In genomic region chr14:64184103-64184729, GRCh38 we compare ENCODE assay signal across 32 cellular contexts.
"Had no signal": no experiment of that assay in that cellular context is flagged by ENCODE, and none has a peak within 500 bp of the region (broad histone marks: within the 10 kb centered on the region; RNA-seq: fewer than 3 reads in every experiment).

No MANE protein-coding gene starts in this region.

- H3K9me3 Mint-ChIP-seq: activated CD4-positive, alpha-beta memory T cell treated with anti-CD3 and anti-CD28 coated beads for 36 hours; activated CD4-positive, alpha-beta T cell treated with anti-CD3 and anti-CD28 coated beads, Interleukin-2, amount 10 ng/mL, durations not matched to agents 24 days and 14 days; activated naive CD4-positive, alpha-beta T cell treated with anti-CD3 and anti-CD28 coated beads, Interleukin-2, amount 50 U/mL, for 72 hours; activated T-cell treated with anti-CD3 and anti-CD28 coated beads, Interleukin-2, amount 50 U/mL, for 4 hours; activated T-helper 17 cell treated with anti-CD3 and anti-CD28 coated beads, Interleukin-2, amount 50 U/mL, for 72 hours had no signal

- H3K4me1 ChIP-seq: left ventricle myocardium inferior, parathyroid adenoma, psoas muscle, right atrium auricular region, upper lobe of right lung had no signal

- H3K27me3 Mint-ChIP-seq: activated CD4-positive, alpha-beta memory T cell treated with anti-CD3 and anti-CD28 coated beads for 36 hours; activated CD4-positive, alpha-beta T cell treated with anti-CD3 and anti-CD28 coated beads, Interleukin-2, amount 10 ng/mL, durations not matched to agents 24 days and 14 days; activated T-helper 17 cell treated with anti-CD3 and anti-CD28 coated beads, Interleukin-2, amount 50 U/mL, for 72 hours; naive thymus-derived CD4-positive, alpha-beta T cell had no signal

- H3K27ac ChIP-seq: hepatocyte, left ventricle myocardium inferior, parathyroid adenoma, psoas muscle, right atrium auricular region, thoracic aorta, upper lobe of right lung, WERI-Rb-1 had no signal

- H3K27ac Mint-ChIP-seq: activated CD4-positive, alpha-beta memory T cell treated with anti-CD3 and anti-CD28 coated beads for 36 hours; activated CD4-positive, alpha-beta T cell treated with anti-CD3 and anti-CD28 coated beads, Interleukin-2, amount 10 ng/mL, durations not matched to agents 24 days and 14 days; activated T-helper 17 cell treated with anti-CD3 and anti-CD28 coated beads, Interleukin-2, amount 50 U/mL, for 72 hours had no signal

- H3K9me3 ChIP-seq: left ventricle myocardium inferior, psoas muscle, right atrium auricular region, thoracic aorta, upper lobe of right lung had no signal

- ATAC-seq: activated T-cell treated with anti-CD3 and anti-CD28 coated beads, Interleukin-2, amount 50 U/mL, for 4 hours; activated T-helper 17 cell treated with anti-CD3 and anti-CD28 coated beads, Interleukin-2, amount 50 U/mL, for 72 hours; naive thymus-derived CD4-positive, alpha-beta T cell; upper lobe of right lung had no signal

- H3K27me3 ChIP-seq: hepatocyte, right atrium auricular region, upper lobe of right lung had no signal

- H3K79me2 ChIP-seq: hepatocyte, parathyroid adenoma had no signal

- H2AFZ ChIP-seq: hepatocyte, parathyroid adenoma had no signal

- H3K9ac ChIP-seq: parathyroid adenoma had no signal

- DNase-seq: activated CD4-positive, alpha-beta memory T cell treated with anti-CD3 and anti-CD28 coated beads for 36 hours; activated CD4-positive, alpha-beta T cell treated with anti-CD3 and anti-CD28 coated beads, Interleukin-2, amount 10 ng/mL, durations not matched to agents 24 days and 14 days; activated CD4-positive, CD25-positive, alpha-beta regulatory T cell treated with anti-CD3 and anti-CD28 coated beads, Interleukin-2, amount 50 U/mL, for 72 hours; activated gamma-delta T cell treated with Interleukin-2 at 50 U/mL for 16 hours; activated T-cell treated with anti-CD3 and anti-CD28 coated beads, Interleukin-2, amount 50 U/mL, for 4 hours; effector CD8-positive, alpha-beta T cell; islet precursor cell; left ventricle myocardium inferior; naive thymus-derived CD4-positive, alpha-beta T cell; nucleus accumbens; psoas muscle; stimulated activated CD4-positive, alpha-beta T cell treated with anti-CD3 and anti-CD28 coated beads, Interleukin-1b, Interleukin-23, amount 100 ng/mL, for 48 hours; stimulated activated CD4-positive, alpha-beta T cell treated with anti-CD3 and anti-CD28 coated beads, Interleukin-4, amount 100 ng/mL, for 4 hours; stimulated activated CD8-positive, alpha-beta memory T cell treated with anti-CD3 and anti-CD28 coated beads, Interleukin-4, amount 100 ng/mL, for 48 hours; stimulated activated naive CD4-positive, alpha-beta T cell; T-helper 9 cell; upper lobe of right lung; WERI-Rb-1 had no signal

- H3K4me3 Mint-ChIP-seq: activated CD4-positive, alpha-beta memory T cell treated with anti-CD3 and anti-CD28 coated beads for 36 hours; activated CD4-positive, alpha-beta T cell treated with anti-CD3 and anti-CD28 coated beads, Interleukin-2, amount 10 ng/mL, durations not matched to agents 24 days and 14 days; activated T-cell treated with anti-CD3 and anti-CD28 coated beads, Interleukin-2, amount 50 U/mL, for 4 hours; activated T-helper 17 cell treated with anti-CD3 and anti-CD28 coated beads, Interleukin-2, amount 50 U/mL, for 72 hours; naive thymus-derived CD4-positive, alpha-beta T cell; neural crest cell had no signal

- H3K4me2 ChIP-seq: hepatocyte, smooth muscle cell had no signal

- FAIRE-seq: bronchial epithelial cell, colon, endometrium, frontal cortex, TTC549 had no signal

- H3K4me1 Mint-ChIP-seq: activated CD4-positive, alpha-beta T cell treated with anti-CD3 and anti-CD28 coated beads, Interleukin-2, amount 10 ng/mL, durations not matched to agents 24 days and 14 days; activated T-helper 17 cell treated with anti-CD3 and anti-CD28 coated beads, Interleukin-2, amount 50 U/mL, for 72 hours had no signal

- H3K4me3 ChIP-seq: hepatocyte, left ventricle myocardium inferior, lung, psoas muscle, right atrium auricular region, smooth muscle cell, thoracic aorta, upper lobe of right lung had no signal
